Comparison of ENCODE assay signal across 13 cellular contexts in the genomic region with DNA sequence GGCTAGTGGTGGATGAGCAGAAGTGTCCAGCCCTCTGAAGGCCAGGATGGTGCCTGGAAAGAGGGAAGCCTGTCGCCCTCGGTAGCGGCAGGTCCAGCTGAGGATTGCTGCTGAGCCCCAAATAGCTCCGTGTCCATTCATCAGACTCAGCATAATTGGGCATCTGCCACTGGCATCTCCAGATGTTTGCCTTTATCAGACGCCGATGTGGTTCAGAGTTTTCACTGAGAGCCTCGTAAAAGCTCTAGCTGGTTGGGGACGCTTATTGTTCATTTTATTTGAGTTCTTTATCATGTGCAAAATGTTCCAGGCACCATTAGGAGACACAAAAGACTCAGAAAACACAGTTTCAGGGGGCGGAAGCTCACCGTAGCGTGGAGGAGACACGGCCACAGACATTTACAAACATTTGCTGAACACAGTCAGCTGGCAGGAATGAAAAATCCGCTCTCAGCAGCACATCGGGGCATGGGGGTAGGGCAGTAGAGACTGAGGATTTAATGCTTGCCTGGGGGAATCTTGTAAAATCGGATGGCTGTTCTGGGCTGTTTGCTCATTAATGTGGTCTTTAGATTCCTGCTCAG. TPM values are rescaled to one million over a fixed set of nuclear protein-coding genes. Genes with fewer than 3 reads are reported as not detected.
DNase-seq lines count a peak whose midpoint lies in the region; ATAC-seq and TF ChIP-seq lines count a peak whose summit lies in the region.
"Had no signal": no experiment of that assay in that cellular context is flagged by ENCODE, and none has a peak within 500 bp of the region (broad histone marks: within the 10 kb centered on the region; RNA-seq: fewer than 3 reads in every experiment).

No MANE protein-coding gene starts in this region.

- POLR2A ChIA-PET in activated CD8-positive, alpha-beta T cell treated with anti-CD3 and anti-CD28 coated beads for 36 hours (lab: Charles Lee), result interaction anchor here (1.4 to 3.1 kb wide), 2 partner anchors 11 to 12 kb away, joined by 5 to 8 read pairs; no protein-coding TSS in a partner anchor

- H3K27ac Mint-ChIP-seq in mesothelial cell of epicardium, result peak overlapping the region; percentile 71
- no peak overlapping the region for H3K27ac Mint-ChIP-seq in activated CD8-positive, alpha-beta T cell treated with anti-CD3 and anti-CD28 coated beads for 36 hours
- H3K27ac Mint-ChIP-seq: WTC11 had no signal

- CTCF ChIA-PET in activated CD8-positive, alpha-beta T cell treated with anti-CD3 and anti-CD28 coated beads for 36 hours (lab: Charles Lee), result interaction anchor here (0.7 to 3.2 kb wide), 6 partner anchors 9 to 114 kb away, joined by 3 to 17 read pairs (median 4); no protein-coding TSS in a partner anchor

- H3K36me3 Mint-ChIP-seq in mesothelial cell of epicardium, result no peaks in the 10 kb centered on the region
- H3K36me3 Mint-ChIP-seq in activated CD8-positive, alpha-beta T cell treated with anti-CD3 and anti-CD28 coated beads for 36 hours (ENCODE audit: low read depth), result no peaks in the 10 kb centered on the region
- H3K36me3 Mint-ChIP-seq: WTC11 had no signal

- TF ChIP-seq CTCF in mesothelial cell of epicardium (IDR thresholded peaks at IDR 0.05; ENCODE audit: unreplicated experiment), result no peak
- TF ChIP-seq CTCF in activated CD8-positive, alpha-beta T cell treated with anti-CD3 and anti-CD28 coated beads for 36 hours (IDR thresholded peaks at IDR 0.05), result no peak

- H3K4me1 Mint-ChIP-seq in mesothelial cell of epicardium, result peaks cover 13% of the 10 kb centered on the region
- H3K4me1 Mint-ChIP-seq in activated CD8-positive, alpha-beta T cell treated with anti-CD3 and anti-CD28 coated beads for 36 hours (ENCODE audit: low read depth), result no peaks in the 10 kb centered on the region

- no peaks in the 10 kb centered on the region for H3K27me3 Mint-ChIP-seq in mesothelial cell of epicardium (ENCODE audit: low read depth)
- H3K27me3 Mint-ChIP-seq in activated CD8-positive, alpha-beta T cell treated with anti-CD3 and anti-CD28 coated beads for 36 hours, result peaks cover 2% of the 10 kb centered on the region

- ATAC-seq in GM19463 (IDR thresholded peaks at IDR 0.05; ENCODE audit: unreplicated experiment), result no peak
- no peak for ATAC-seq in activated CD8-positive, alpha-beta T cell treated with anti-CD3 and anti-CD28 coated beads for 36 hours
- ATAC-seq: heart right ventricle, WTC11 had no signal

- DNase-seq in AG08395 (ENCODE audit: low spot score) (peak; percentile 73), LHCN-M2 (ENCODE audit: low read depth) (peak; percentile 27), astrocyte of the hippocampus (ENCODE audit: low read depth, low spot score) (peak; percentile 65), mesothelial cell of epicardium (ENCODE audit: low spot score in 2 of 2, unreplicated experiment in 2 of 2) (no peak), SHP77 treated with DMSO at 0.1 percent for 48 hours (lab: John Stamatoyannopoulos, UW) (no peak)
- no peak for DNase-seq in activated CD8-positive, alpha-beta memory T cell treated with anti-CD3 and anti-CD28 coated beads, Interleukin-2, amount 50 U/mL, for 4 hours
- DNase-seq in activated CD8-positive, alpha-beta T cell treated with anti-CD3 and anti-CD28 coated beads for 36 hours, result no peak
- DNase-seq: adrenal gland, DND-41, heart right ventricle, NCI-H446 had no signal

- H3K4me3 Mint-ChIP-seq in mesothelial cell of epicardium, result peak overlapping the region; percentile 43
- H3K4me3 Mint-ChIP-seq in activated CD8-positive, alpha-beta T cell treated with anti-CD3 and anti-CD28 coated beads for 36 hours, result no peak overlapping the region
- H3K4me3 Mint-ChIP-seq: WTC11 had no signal

- no peaks in the 10 kb centered on the region for H3K9me3 Mint-ChIP-seq in mesothelial cell of epicardium
- no peaks in the 10 kb centered on the region for H3K9me3 Mint-ChIP-seq in activated CD8-positive, alpha-beta T cell treated with anti-CD3 and anti-CD28 coated beads for 36 hours
- H3K9me3 Mint-ChIP-seq: WTC11 had no signal

- intact Hi-C loops in activated CD8-positive, alpha-beta T cell treated with anti-CD3 and anti-CD28 coated beads for 36 hours (cut with micrococcal nuclease), result no loop called here

RNA-seq across cellular contexts. Expression of gene SMPD3, which starts 41.8 kb away (rescaled TPM):
- total RNA-seq in LHCN-M2 (2014; rRNA removed) (0.17 TPM in 1 of 2 replicates, not detected in the other), mesothelial cell of epicardium (0.14 to 0.20 TPM (median 0.18 TPM) in 3 replicates)
- 0.36 TPM for polyA plus RNA-seq in LHCN-M2 (2012)
- under 1 TPM; 0.16 to 0.63 TPM for total RNA-seq in activated CD8-positive, alpha-beta T cell treated with anti-CD3 and anti-CD28 coated beads for 36 hours

Comparison
In these comparisons a context has a peak if more than half of its experiments do, and no peak if none do; other contexts are left out.
1. DNase-seq: peak in AG08395 (single experiment), LHCN-M2 (single experiment) and astrocyte of the hippocampus (single experiment); none in mesothelial cell of epicardium (0 of 2), activated CD8-positive, alpha-beta memory T cell treated with anti-CD3 and anti-CD28 coated beads, Interleukin-2, amount 50 U/mL, for 4 hours (single experiment), activated CD8-positive, alpha-beta T cell treated with anti-CD3 and anti-CD28 coated beads for 36 hours (single experiment) and SHP77 treated with DMSO at 0.1 percent for 48 hours (single experiment).